ENCODE assay signal across 9 cellular contexts in genomic region chr21:39660191-39660590, GRCh38. TPM values are rescaled to one million over a fixed set of nuclear protein-coding genes. Genes with fewer than 3 reads are reported as not detected.
DNase-seq lines count a peak whose midpoint lies in the region; ATAC-seq and TF ChIP-seq lines count a peak whose summit lies in the region.
"Had no signal": no experiment of that assay in that cellular context is flagged by ENCODE, and none has a peak within 500 bp of the region (broad histone marks: within the 10 kb centered on the region; RNA-seq: fewer than 3 reads in every experiment).

No MANE protein-coding gene starts in this region.

- H3K27me3 ChIP-seq in right atrium auricular region, result no peaks in the 10 kb centered on the region
- H3K27me3 ChIP-seq in SK-N-SH (ENCODE audit: insufficient read depth), result no peaks in the 10 kb centered on the region
- H3K27me3 ChIP-seq in hepatocyte, result no peaks in the 10 kb centered on the region
- H3K27me3 ChIP-seq: BLaER1 had no signal

- peak overlapping the region in 1 of 2 donors; percentile 14 for H3K4me3 ChIP-seq in right atrium auricular region
- H3K4me3 ChIP-seq in SK-N-SH (ENCODE audit: low read depth in 2 of 2, low read length in 1 of 2), result no peak overlapping the region
- no peak overlapping the region for H3K4me3 ChIP-seq in hepatocyte
- H3K4me3 ChIP-seq: BLaER1 had no signal

- no peaks in the 10 kb centered on the region for H3F3A ChIP-seq in SK-N-SH (replicated peaks; ENCODE audit: insufficient read depth)

- ATAC-seq in Right ventricle myocardium inferior, result peak; percentile 77

- TF ChIP-seq EP300 in SK-N-SH (IDR thresholded peaks at IDR 0.05; ENCODE audit: borderline replicate concordance in 1 of 2, low read depth in 1 of 2, low read length in 1 of 2), result no peak

- peak overlapping the region; percentile 13; the same call in 1 of the 2 replicates for H3K9ac ChIP-seq in SK-N-SH
- H3K9ac ChIP-seq: BLaER1 had no signal

- CTCF ChIA-PET in SK-N-SH (lab: Yijun Ruan, JAX), result interaction anchor here (0.7 to 1.3 kb wide), 3 partner anchors 9 to 142 kb away, joined by 3 to 5 read pairs (median 4); no protein-coding TSS in a partner anchor

- H3K9me3 ChIP-seq in right atrium auricular region (no peaks in the 10 kb centered on the region), SK-N-SH (no peaks in the 10 kb centered on the region), hepatocyte (ENCODE audit: low read depth) (no peaks in the 10 kb centered on the region)
- H3K9me3 ChIP-seq: BLaER1 had no signal

- H3K27ac ChIP-seq in right atrium auricular region, result peak overlapping the region in 1 of 2 donors; percentile 26
- H3K27ac ChIP-seq in SK-N-SH (ENCODE audit: low read depth in 2 of 2, low read length in 1 of 2), result peak overlapping the region; percentile 58 to 67
- H3K27ac ChIP-seq in hepatocyte, result peak overlapping the region; percentile 88
- H3K27ac ChIP-seq: BLaER1 had no signal

- no peak for TF ChIP-seq CTCF in right atrium auricular region (IDR thresholded peaks at IDR 0.05)
- TF ChIP-seq CTCF in SK-N-SH (IDR thresholded peaks at IDR 0.05), result no peak
- TF ChIP-seq CTCF in hepatocyte (IDR thresholded peaks at IDR 0.05; ENCODE audit: poor library complexity), result no peak

- H3K79me2 ChIP-seq in SK-N-SH (ENCODE audit: insufficient read depth) (no peaks in the 10 kb centered on the region), hepatocyte (no peaks in the 10 kb centered on the region)

- H3K4me1 ChIP-seq in right atrium auricular region, result peaks cover 0 to 18% of the 10 kb centered on the region in 2 donors
- peaks cover 7 to 11% of the 10 kb centered on the region in 2 experiments; a peak in 3 of 4 replicates for H3K4me1 ChIP-seq in SK-N-SH (ENCODE audit: control insufficient read depth in 1 of 2, insufficient read depth in 2 of 2, low read depth in 1 of 2, low read length in 1 of 2)
- peaks cover 17% of the 10 kb centered on the region for H3K4me1 ChIP-seq in hepatocyte (ENCODE audit: insufficient read depth)
- H3K4me1 ChIP-seq: BLaER1 had no signal

- WGBS in SK-N-SH (ENCODE audit: low lambda C conversion rate), result 24% methylated on average over 7 of the region's 7 CpGs
- WGBS in hepatocyte (ENCODE audit: low lambda C conversion rate, missing lambda C conversion rate), result 47% methylated on average over 7 of the region's 7 CpGs

- H4K20me1 ChIP-seq in SK-N-SH (ENCODE audit: insufficient read depth) (no peaks in the 10 kb centered on the region), hepatocyte (ENCODE audit: insufficient read depth, poor library complexity, severe bottlenecking) (no peaks in the 10 kb centered on the region)
- H4K20me1 ChIP-seq: BLaER1 had no signal

- H2AFZ ChIP-seq in SK-N-SH (ENCODE audit: low read depth) (peak overlapping the region; percentile 83), hepatocyte (peak overlapping the region; percentile 42)

- no peak for DNase-seq in Right ventricle myocardium inferior (ENCODE audit: missing footprints)
- no peak for DNase-seq in right atrium auricular region (ENCODE audit: low spot score)
- peak; percentile 70 for DNase-seq in SK-N-SH
- DNase-seq in hepatocyte (ENCODE audit: low spot score), result peak; percentile 48
- DNase-seq in KG1 (lab: John Stamatoyannopoulos, UW), result no peak
- no peak for DNase-seq in NCI-H446 (lab: John Stamatoyannopoulos, UW)
- no peak for DNase-seq in NOMO-1 (lab: John Stamatoyannopoulos, UW; ENCODE audit: unreplicated experiment in 2 of 2)
- DNase-seq in NCI-H2227 (lab: John Stamatoyannopoulos, UW; ENCODE audit: unreplicated experiment), result no peak

- POLR2A ChIA-PET in SK-N-SH (lab: Yijun Ruan, JAX), result interaction anchor here (1.5 kb wide), 1 partner anchor 16 kb away, joined by 9 read pairs; no protein-coding TSS in a partner anchor

- TF ChIP-seq RAD21 in SK-N-SH (IDR thresholded peaks at IDR 0.05; ENCODE audit: low read length), result no peak

- peak overlapping the region; percentile 51 for H3K4me2 ChIP-seq in SK-N-SH
- H3K4me2 ChIP-seq in hepatocyte, result peak overlapping the region; percentile 65
- H3K4me2 ChIP-seq: BLaER1 had no signal

- intact Hi-C loops in Right ventricle myocardium inferior (cut with DNase I), result no loop called here

- H3K9me2 ChIP-seq in SK-N-SH, result no peaks in the 10 kb centered on the region
- no peaks in the 10 kb centered on the region for H3K9me2 ChIP-seq in hepatocyte (replicated peaks; ENCODE audit: insufficient read depth)

- no peaks in the 10 kb centered on the region for H3K36me3 ChIP-seq in right atrium auricular region
- no peaks in the 10 kb centered on the region for H3K36me3 ChIP-seq in SK-N-SH (replicated peaks in 1 of 2; ENCODE audit: control insufficient read depth in 1 of 2, insufficient read depth in 2 of 2, low read length in 1 of 2)
- H3K36me3 ChIP-seq in hepatocyte (replicated peaks; ENCODE audit: insufficient read depth, low read depth), result no peaks in the 10 kb centered on the region
- H3K36me3 ChIP-seq: BLaER1 had no signal

TF ChIP-seq in SK-N-SH, 30 proteins besides CTCF, POLR2A, EP300 and RAD21:
- peak; percentile 64 for TF ChIP-seq RCOR1 (IDR thresholded peaks at IDR 0.05; ENCODE audit: low read length)
- no peak for TF ChIP-seq POLR2AphosphoS5 (IDR thresholded peaks at IDR 0.05; ENCODE audit: low read depth, low read length)
- TF ChIP-seq GATA2 (CRISPR knock-in tag; IDR thresholded peaks at IDR 0.05), result 0 out of 2 replicates have a peak, but pooled peaks have one; percentile 26

RNA-seq across cellular contexts. Expression of gene B3GALT5, which starts 47.5 kb away (rescaled TPM):
- total RNA-seq in Right ventricle myocardium inferior (0.16 TPM), right atrium auricular region (not detected), hepatocyte (7.0 and 8.1 TPM in 2 replicates)
- polyA plus RNA-seq in SK-N-SH (2012; rRNA removed) (0.35 and 0.36 TPM in 2 replicates), hepatocyte (2.0 and 3.1 TPM in 2 replicates)
- polyA plus RNA-seq in SK-N-SH (2012; cell fraction: cytosol; rRNA removed), result 0.20 and 0.21 TPM in 2 replicates
- 0.89 and 1.0 TPM in 2 replicates for polyA plus RNA-seq in SK-N-SH (2012; cell fraction: nucleus; rRNA removed)

Comparison
In these comparisons a context has a peak if more than half of its experiments do, and no peak if none do; other contexts are left out.
1. DNase-seq: peak in SK-N-SH (single experiment) and hepatocyte (single experiment); none in Right ventricle myocardium inferior (single experiment), right atrium auricular region (single experiment), KG1 (single experiment), NCI-H446 (0 of 2), NOMO-1 (0 of 2) and NCI-H2227 (single experiment).